14 cellular contexts compared by ENCODE assay signal in genomic region chr9:83630938-83631457, GRCh38. TPM values are rescaled to one million over a fixed set of nuclear protein-coding genes. Genes with fewer than 3 reads are reported as not detected.
A peak's percentile ranks its signal among the peaks of the same experiment; 100 is the strongest.
DNase-seq lines count a peak whose midpoint lies in the region; ATAC-seq and TF ChIP-seq lines count a peak whose summit lies in the region.
"Had no signal": no experiment of that assay in that cellular context is flagged by ENCODE, and none has a peak within 500 bp of the region (broad histone marks: within the 10 kb centered on the region; RNA-seq: fewer than 3 reads in every experiment).

No MANE protein-coding gene starts in this region.

- H3K4me1 ChIP-seq in A673 (ENCODE audit: insufficient read depth, low read length, poor library complexity, severe bottlenecking) (peaks cover 13% of the 10 kb centered on the region), HAP-1 (peaks cover 5% of the 10 kb centered on the region), SJCRH30 (peaks cover 10% of the 10 kb centered on the region), ascending aorta (no peaks in the 10 kb centered on the region)

- H3K27ac ChIP-seq in A673 (ENCODE audit: low read depth, low read length, poor library complexity, severe bottlenecking) (no peak overlapping the region), SJCRH30 (peak overlapping the region; percentile 43; the same call in 1 of the 2 replicates), ascending aorta (no peak overlapping the region)
- H3K27ac ChIP-seq: GM23248, PC-9 had no signal

- DNase-seq in A673 (ENCODE audit: low spot score) = peak; percentile 68
- DNase-seq in HAP-1 (ENCODE audit: low spot score in 2 of 2) = peak; percentile 85 to 88
- peak; percentile 87 for DNase-seq in SJCRH30
- DNase-seq in iPS DF 19.7 (ENCODE audit: low read depth, low spot score) = peak; percentile 72
- no peak for DNase-seq in glomerular visceral epithelial cell (ENCODE audit: extremely low spot score)
- DNase-seq in NCI-H1092 (lab: John Stamatoyannopoulos, UW) = no peak
- no peak for DNase-seq in ascending aorta (ENCODE audit: low spot score in 2 of 2)
- DNase-seq: activated CD4-positive, alpha-beta T cell treated with anti-CD3 and anti-CD28 coated beads, Interleukin-2, amount 50 U/mL, for 1 hour; dermis blood vessel endothelial cell; GM23248; NCI-H2107; PC-9; stimulated activated CD8-positive, alpha-beta memory T cell treated with anti-CD3 and anti-CD28 coated beads, Interleukin-4, amount 100 ng/mL, for 48 hours had no signal

- H3K4me3 ChIP-seq in A673 (ENCODE audit: low read depth, low read length, poor library complexity, severe bottlenecking) (no peak overlapping the region), HAP-1 (no peak overlapping the region), SJCRH30 (no peak overlapping the region), ascending aorta (no peak overlapping the region)
- H3K4me3 ChIP-seq: GM23248, PC-9 had no signal

- H3K9me3 ChIP-seq in A673 (ENCODE audit: low read depth, low read length, poor library complexity, severe bottlenecking) = no peaks in the 10 kb centered on the region
- no peaks in the 10 kb centered on the region for H3K9me3 ChIP-seq in HAP-1
- H3K9me3 ChIP-seq in SJCRH30 (replicated peaks) = no peaks in the 10 kb centered on the region
- no peaks in the 10 kb centered on the region for H3K9me3 ChIP-seq in ascending aorta

- intact Hi-C loops in A673 (cut with micrococcal nuclease; ENCODE audit: unreplicated experiment) (no loop called here), ascending aorta (cut with DNase I) (no loop called here)

- no TSS peak for BruUV-seq in A673 (replicated peaks; lab: Mats Ljungman, UMichigan)

- H3K27me3 ChIP-seq in A673 (replicated peaks; ENCODE audit: insufficient read depth, low read depth, low read length, poor library complexity) (no peaks in the 10 kb centered on the region), HAP-1 (ENCODE audit: low read depth) (no peaks in the 10 kb centered on the region), SJCRH30 (no peaks in the 10 kb centered on the region), ascending aorta (no peaks in the 10 kb centered on the region)

- H3K36me3 ChIP-seq in A673 (ENCODE audit: insufficient read depth, low read length, poor library complexity, severe bottlenecking) (no peaks in the 10 kb centered on the region), HAP-1 (replicated peaks) (no peaks in the 10 kb centered on the region; the same call in none of the 2 replicates), SJCRH30 (peaks cover 4% of the 10 kb centered on the region; the same call in 1 of the 2 replicates), ascending aorta (peaks cover 0 to 14% of the 10 kb centered on the region in 2 donors)

- TF ChIP-seq CTCF in A673 (conservative IDR thresholded peaks at IDR 0.05; ENCODE audit: low read depth, low read length) (no peak), ascending aorta (IDR thresholded peaks at IDR 0.05) (no peak)

- POLR2A ChIA-PET in A673 (lab: Charles Lee; ENCODE audit: low non-redundant PET) = interaction anchor here (0.6 kb wide), 1 partner anchor 14 kb away, joined by 3 read pairs; no protein-coding TSS in a partner anchor

- no peak for ATAC-seq in GM21576 (IDR thresholded peaks at IDR 0.05; ENCODE audit: unreplicated experiment)

- in situ Hi-C loops in HAP-1 (cut with MboI; ENCODE audit: low sequenced_read_pairs) = loop anchor here (25.0 kb wide), 1 partner anchor 281 kb away; the partner anchor contains the start of gene KIF27

- CTCF ChIA-PET in A673 (lab: Charles Lee) = no interaction called here

RNA-seq across cellular contexts. Expression of gene IDNK, which starts 8.1 kb away (rescaled TPM):
- 1.6 and 1.7 TPM in 2 replicates for total RNA-seq in A673 (2021)
- 1.8 and 2.4 TPM in 2 replicates for total RNA-seq in SJCRH30 (2014; rRNA removed; shearing (Covaris generic))
- not detected for total RNA-seq in ascending aorta

Comparison
In these comparisons a context has a peak if more than half of its experiments do, and no peak if none do; other contexts are left out.
1. DNase-seq: peak in A673 (single experiment), HAP-1 (2 of 2), SJCRH30 (2 of 2) and iPS DF 19.7 (single experiment); none in glomerular visceral epithelial cell (single experiment), NCI-H1092 (single experiment) and ascending aorta (0 of 2).